8 cellular contexts compared by ENCODE assay signal in genomic region chr1:76154213-76154956, GRCh38.
DNase-seq lines count a peak whose midpoint lies in the region; ATAC-seq and TF ChIP-seq lines count a peak whose summit lies in the region.

No MANE protein-coding gene starts in this region.

- ATAC-seq in GM18907 (IDR thresholded peaks at IDR 0.05; ENCODE audit: unreplicated experiment) = peak; percentile 97
- ATAC-seq in HG03159 (IDR thresholded peaks at IDR 0.05; ENCODE audit: unreplicated experiment) = peak; percentile 93

- peak; percentile 94 for TF ChIP-seq CTCF in AG10803 (conservative IDR thresholded peaks at IDR 0.05; ENCODE audit: low read length)

- peak overlapping the region; percentile 48 for H3K4me3 ChIP-seq in AG10803 (ENCODE audit: low read length)

- DNase-seq in AG10803 (ENCODE audit: low read depth) (peak; percentile 62), NCI-H2196 (lab: John Stamatoyannopoulos, UW; ENCODE audit: unreplicated experiment) (peak; percentile 69), cerebellar cortex (ENCODE audit: low spot score) (peak; percentile 79), kidney glomerular epithelial cell (lab: John Stamatoyannopoulos, UW) (peak; percentile 79)
- peak; percentile 63 for DNase-seq in activated CD4-positive, CD25-positive, alpha-beta regulatory T cell treated with anti-CD3 and anti-CD28 coated beads, Interleukin-2, amount 50 U/mL, for 16 hours (ENCODE audit: low read depth, low spot score)
- DNase-seq in stimulated activated CD4-positive, alpha-beta T cell treated with anti-CD3 and anti-CD28 coated beads, Interleukin-1b, Interleukin-23, amount 100 ng/mL, for 24 hours (ENCODE audit: low read depth in 4 of 4, low spot score in 1 of 4) = peak; percentile 57 to 71 (median 66)

Comparison
In these comparisons a context has a peak if more than half of its experiments do, and no peak if none do; other contexts are left out.
1. Peak in every context shown above with its lines: DNase-seq, ATAC-seq and H3K4me3 ChIP-seq.